Comparison of ENCODE assay signal across 1 cellular context in genomic region chr6:3283641-3284435, GRCh38.
TF ChIP-seq lines count a peak whose summit lies in the region.

No MANE protein-coding gene starts in this region.

TF ChIP-seq in IMR-90, 13 proteins besides CTCF, POLR2A, EP300 and RAD21:
- TF ChIP-seq SMC3 (IDR thresholded peaks at IDR 0.05; ENCODE audit: low read depth, low read length) = no peak
- TF ChIP-seq NFE2L2 (IDR thresholded peaks at IDR 0.05; ENCODE audit: low read depth, low read length) = no peak
- TF ChIP-seq CEBPB (IDR thresholded peaks at IDR 0.05; ENCODE audit: low read depth, low read length) = no peak
- no peak for TF ChIP-seq CHD1 (IDR thresholded peaks at IDR 0.05; ENCODE audit: low read depth, low read length)
- TF ChIP-seq MXI1 (IDR thresholded peaks at IDR 0.05; ENCODE audit: borderline replicate concordance, low read depth, low read length) = no peak
- TF ChIP-seq ELK1 (IDR thresholded peaks at IDR 0.05; ENCODE audit: borderline replicate concordance, low read depth, low read length) = no peak
- TF ChIP-seq MAFK (IDR thresholded peaks at IDR 0.05; ENCODE audit: low read depth, low read length) = no peak
- no peak for TF ChIP-seq RFX5 (IDR thresholded peaks at IDR 0.05; ENCODE audit: low read depth, low read length)
